17 cellular contexts compared by ENCODE assay signal in the genomic region with DNA sequence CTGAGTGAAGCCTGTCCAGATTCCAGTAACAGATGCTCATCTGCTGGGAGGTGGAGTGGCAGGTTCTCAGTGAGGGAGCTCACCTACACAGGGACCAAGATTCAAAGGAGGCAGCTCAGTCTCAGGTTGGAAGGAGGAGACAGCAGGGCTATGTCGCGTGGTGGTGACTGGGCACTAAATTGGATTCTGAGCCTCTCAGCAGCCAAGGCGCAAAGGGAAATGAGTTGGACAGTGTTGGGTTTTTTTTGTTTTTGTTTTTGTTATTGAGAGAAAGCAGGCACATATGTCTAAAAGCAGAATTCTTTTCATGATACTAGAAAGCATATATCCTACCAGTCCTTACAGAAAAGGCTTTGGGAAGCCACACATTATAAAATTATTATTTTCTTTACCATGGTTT. TPM values are rescaled to one million over a fixed set of nuclear protein-coding genes. Genes with fewer than 3 reads are reported as not detected.
DNase-seq lines count a peak whose midpoint lies in the region; ATAC-seq, FAIRE-seq and TF ChIP-seq lines count a peak whose summit lies in the region.
"Had no signal": no experiment of that assay in that cellular context is flagged by ENCODE, and none has a peak within 500 bp of the region (broad histone marks: within the 10 kb centered on the region; RNA-seq: fewer than 3 reads in every experiment).

No MANE protein-coding gene starts in this region.

- TSS peak; percentile 60 for BruUV-seq in Caco-2 (replicated peaks; lab: Mats Ljungman, UMichigan)

- H3K27me3 ChIP-seq in Caco-2 (replicated peaks; ENCODE audit: control insufficient read depth, insufficient read depth, low read length) (no peaks in the 10 kb centered on the region), MG63 (no peaks in the 10 kb centered on the region), colonic mucosa (no peaks in the 10 kb centered on the region), osteoblast (ENCODE audit: insufficient read depth, low read length) (peaks cover 9% of the 10 kb centered on the region)
- no peaks in the 10 kb centered on the region for H3K27me3 ChIP-seq in effector memory CD4-positive, alpha-beta T cell (replicated peaks; ENCODE audit: control insufficient read depth, insufficient read depth, low read length, poor library complexity, severe bottlenecking)

- H3K4me3 Mint-ChIP-seq in Caco-2 (ENCODE audit: unreplicated experiment) = no peak overlapping the region
- H3K4me3 Mint-ChIP-seq: activated naive CD8-positive, alpha-beta T cell treated with anti-CD3 and anti-CD28 coated beads, Interleukin-2, amount 10 ng/mL, durations not matched to agents 7 days and 5 days; stimulated activated memory B cell treated with anti-CD40 and anti-IgM and Interleukin-4, amounts not matched to agents 10 μg/mL and 1 μg/mL and 100 μg/mL, for 72 hours had no signal

- H3K9me3 ChIP-seq in Caco-2 (no peaks in the 10 kb centered on the region), MG63 (peaks cover 3% of the 10 kb centered on the region; the same call in 1 of the 2 replicates), colonic mucosa (no peaks in the 10 kb centered on the region), osteoblast (ENCODE audit: low read depth, low read length) (peaks cover 3% of the 10 kb centered on the region), kidney (ENCODE audit: control insufficient read depth in 1 of 2, low read length in 2 of 2) (no peaks in the 10 kb centered on the region)
- no peaks in the 10 kb centered on the region for H3K9me3 ChIP-seq in effector memory CD4-positive, alpha-beta T cell (ENCODE audit: control insufficient read depth, low read length)

- peak overlapping the region; percentile 22 for H3K27ac Mint-ChIP-seq in Caco-2 (ENCODE audit: unreplicated experiment)
- H3K27ac Mint-ChIP-seq: activated naive CD8-positive, alpha-beta T cell treated with anti-CD3 and anti-CD28 coated beads, Interleukin-2, amount 10 ng/mL, durations not matched to agents 7 days and 5 days; stimulated activated memory B cell treated with anti-CD40 and anti-IgM and Interleukin-4, amounts not matched to agents 10 μg/mL and 1 μg/mL and 100 μg/mL, for 72 hours had no signal

- H3K9ac ChIP-seq in colonic mucosa (ENCODE audit: low read depth in 2 of 2, low read length in 2 of 2) = peak overlapping the region in 1 of 2 donors; percentile 8
- no peak overlapping the region for H3K9ac ChIP-seq in kidney (ENCODE audit: low read length in 2 of 2)

- H3K4me2 ChIP-seq in osteoblast (ENCODE audit: insufficient read depth, low read length) = peak overlapping the region; percentile 76

- DNase-seq in Caco-2 = no peak
- peak; percentile 42 for DNase-seq in MG63
- DNase-seq in colonic mucosa = no peak
- DNase-seq in osteoblast (ENCODE audit: insufficient read length, low spot score, missing footprints) = no peak
- DNase-seq in effector memory CD4-positive, alpha-beta T cell = no peak
- no peak for DNase-seq in HTR-8/SVneo (ENCODE audit: insufficient read length, low spot score)
- DNase-seq in kidney = no peak
- DNase-seq: activated naive CD8-positive, alpha-beta T cell treated with anti-CD3 and anti-CD28 coated beads, Interleukin-2, amount 10 ng/mL, durations not matched to agents 7 days and 5 days; NCI-H1436; NCI-H748 treated with DMSO at 0.1 percent for 48 hours; retina; stimulated activated CD4-positive, alpha-beta T cell treated with anti-CD3 and anti-CD28 coated beads, Interleukin-4, amount 100 ng/mL, for 4 hours; WERI-Rb-1 had no signal

- no peaks in the 10 kb centered on the region for H3K36me3 Mint-ChIP-seq in Caco-2 (ENCODE audit: insufficient read depth, unreplicated experiment)
- H3K36me3 Mint-ChIP-seq: activated naive CD8-positive, alpha-beta T cell treated with anti-CD3 and anti-CD28 coated beads, Interleukin-2, amount 10 ng/mL, durations not matched to agents 7 days and 5 days; stimulated activated memory B cell treated with anti-CD40 and anti-IgM and Interleukin-4, amounts not matched to agents 10 μg/mL and 1 μg/mL and 100 μg/mL, for 72 hours had no signal

- H3K4me1 ChIP-seq in Caco-2 (peaks cover 24% of the 10 kb centered on the region), colonic mucosa (peaks cover 5% of the 10 kb centered on the region), osteoblast (ENCODE audit: insufficient read depth, low read length) (peaks cover 35% of the 10 kb centered on the region), kidney (ENCODE audit: control insufficient read depth in 1 of 2, insufficient read depth in 1 of 2, low read depth in 1 of 2, low read length in 2 of 2) (no peaks in the 10 kb centered on the region)
- no peaks in the 10 kb centered on the region for H3K4me1 ChIP-seq in effector memory CD4-positive, alpha-beta T cell (ENCODE audit: control insufficient read depth, insufficient read depth, low read length, poor library complexity, severe bottlenecking)

- ATAC-seq in HG03045 (IDR thresholded peaks at IDR 0.05; ENCODE audit: unreplicated experiment) = no peak

- intact Hi-C loops in Caco-2 (cut with micrococcal nuclease; ENCODE audit: unreplicated experiment) = no loop called here
- intact Hi-C loops in colonic mucosa (cut with DNase I) = no loop called here
- intact Hi-C loops in kidney (cut with DNase I) = no loop called here

- H3K9me3 Mint-ChIP-seq in Caco-2 (ENCODE audit: unreplicated experiment) = peaks cover 10% of the 10 kb centered on the region
- H3K9me3 Mint-ChIP-seq: activated naive CD8-positive, alpha-beta T cell treated with anti-CD3 and anti-CD28 coated beads, Interleukin-2, amount 10 ng/mL, durations not matched to agents 7 days and 5 days had no signal

- CTCF ChIA-PET in Caco-2 (lab: Charles Lee) = no interaction called here

- H3K27me3 Mint-ChIP-seq in Caco-2 (ENCODE audit: insufficient read depth, unreplicated experiment) = no peaks in the 10 kb centered on the region

- H3K36me3 ChIP-seq in Caco-2 (ENCODE audit: control insufficient read depth, insufficient read depth, low read length) (no peaks in the 10 kb centered on the region), MG63 (no peaks in the 10 kb centered on the region), colonic mucosa (no peaks in the 10 kb centered on the region), osteoblast (ENCODE audit: insufficient read depth, low read length) (no peaks in the 10 kb centered on the region), kidney (ENCODE audit: control insufficient read depth in 1 of 2, insufficient read depth in 2 of 2, low read length in 2 of 2) (no peaks in the 10 kb centered on the region)
- no peaks in the 10 kb centered on the region for H3K36me3 ChIP-seq in effector memory CD4-positive, alpha-beta T cell (ENCODE audit: control insufficient read depth, insufficient read depth, low read length)
- H3K36me3 ChIP-seq: WERI-Rb-1 had no signal

- no peaks in the 10 kb centered on the region for H4K20me1 ChIP-seq in osteoblast (ENCODE audit: insufficient read depth, low read length)

- FAIRE-seq in HTR-8/SVneo (lab: Jason Lieb, UNC) (no peak), kidney (lab: Jason Lieb, UNC) (no peak)

- peak overlapping the region; percentile 55 for H3K27ac ChIP-seq in colonic mucosa
- H3K27ac ChIP-seq in osteoblast (ENCODE audit: low read depth, low read length) = peak overlapping the region; percentile 99
- H3K27ac ChIP-seq in effector memory CD4-positive, alpha-beta T cell (ENCODE audit: insufficient read depth, low read length, poor library complexity, severe bottlenecking) = no peak overlapping the region
- peak overlapping the region in 1 of 2 donors; percentile 49 for H3K27ac ChIP-seq in kidney (ENCODE audit: low read depth in 2 of 2, low read length in 2 of 2)
- H3K27ac ChIP-seq: C4-2B, WERI-Rb-1 had no signal

- no peak overlapping the region for H3K4me3 ChIP-seq in Caco-2 (ENCODE audit: low read depth, low read length)
- H3K4me3 ChIP-seq in MG63 = no peak overlapping the region
- H3K4me3 ChIP-seq in colonic mucosa = no peak overlapping the region
- no peak overlapping the region for H3K4me3 ChIP-seq in osteoblast (ENCODE audit: insufficient read depth, low read length)
- no peak overlapping the region for H3K4me3 ChIP-seq in effector memory CD4-positive, alpha-beta T cell (ENCODE audit: insufficient read depth, low read depth, low read length, poor library complexity, severe bottlenecking)
- no peak overlapping the region for H3K4me3 ChIP-seq in kidney (ENCODE audit: low read length in 2 of 2)

- H2AFZ ChIP-seq in osteoblast (ENCODE audit: low read length) = peak overlapping the region; percentile 75

- no peaks in the 10 kb centered on the region for H3K79me2 ChIP-seq in osteoblast (ENCODE audit: insufficient read depth, low read length)

- POLR2A ChIA-PET in Caco-2 (lab: Charles Lee) = interaction anchor here (0.6 to 1.2 kb wide), 2 partner anchors 88 to 219 kb away, joined by 3 to 6 read pairs; no protein-coding TSS in a partner anchor

- TF ChIP-seq CTCF in Caco-2 (IDR thresholded peaks at IDR 0.05; ENCODE audit: insufficient read depth in 1 of 2, low read depth in 1 of 2, low read length in 1 of 2, severe bottlenecking in 1 of 2, unreplicated experiment in 1 of 2) (no peak), colonic mucosa (IDR thresholded peaks at IDR 0.05) (no peak), osteoblast (IDR thresholded peaks at IDR 0.05; ENCODE audit: extremely low read depth, low read depth, low read length) (no peak), kidney (IDR thresholded peaks at IDR 0.05; ENCODE audit: borderline replicate concordance, extremely low read depth, insufficient read depth) (no peak)

- peaks cover 14% of the 10 kb centered on the region for H3K4me1 Mint-ChIP-seq in Caco-2 (ENCODE audit: low read depth, unreplicated experiment)

RNA-seq across cellular contexts. Expression of gene UMODL1, which starts 26.2 kb away (rescaled TPM):
- total RNA-seq in Caco-2 (2022) (0.20 and 0.21 TPM in 2 replicates), colonic mucosa (under 1 TPM; 0.35 to 0.37 TPM), osteoblast (under 0.01 TPM in 1 of 2 replicates, not detected in the other), kidney (not detected)
- not detected in 2 replicates for total RNA-seq in MG63 (2014; rRNA removed; shearing (Covaris generic); ENCODE audit: low replicate concordance)
- 0.39 TPM for polyA plus RNA-seq in kidney (ENCODE audit: insufficient read depth, low read depth, low replicate concordance)
- total RNA-seq: G401 had no signal
